Comparison of ENCODE assay signal across 11 cellular contexts in the genomic region with DNA sequence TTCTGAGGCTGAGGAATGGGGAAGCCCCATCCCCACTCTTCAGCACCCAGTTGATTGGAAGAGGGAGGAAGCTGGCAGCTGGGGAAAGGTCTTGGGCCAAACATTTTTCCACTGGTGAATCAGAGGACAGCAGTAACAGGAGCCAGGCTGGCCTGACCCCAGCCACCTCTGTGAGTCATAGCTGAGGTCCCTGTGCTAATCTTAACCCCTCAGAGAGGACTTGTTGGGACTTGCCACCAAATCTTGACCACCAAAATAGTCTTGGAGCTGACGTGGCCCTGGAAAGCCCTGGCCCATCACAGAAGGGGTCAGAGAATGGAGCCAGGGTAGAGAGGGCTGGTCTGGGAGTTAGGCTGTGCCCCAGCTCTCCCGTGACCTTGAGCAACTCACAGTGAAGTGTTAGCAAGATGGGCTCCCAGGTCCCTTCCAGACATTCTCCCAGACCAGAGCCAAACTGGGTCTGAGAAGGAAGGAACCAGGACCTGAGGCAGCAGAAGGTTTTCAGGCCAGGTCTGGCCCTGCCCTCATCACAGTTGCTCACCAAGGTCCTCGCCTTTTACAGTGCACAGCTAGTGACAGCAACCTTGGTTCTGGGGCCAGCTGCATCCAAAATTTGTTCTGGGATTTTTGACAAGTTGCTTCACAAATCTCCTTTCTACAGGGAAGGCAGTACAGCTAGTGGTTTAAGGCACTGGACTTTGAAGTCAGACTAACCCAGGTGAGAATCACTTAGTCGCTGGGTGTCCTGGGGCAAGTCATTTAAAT.
DNase-seq lines count a peak whose midpoint lies in the region; ATAC-seq and TF ChIP-seq lines count a peak whose summit lies in the region.
"Had no signal": no experiment of that assay in that cellular context is flagged by ENCODE, and none has a peak within 500 bp of the region (broad histone marks: within the 10 kb centered on the region; RNA-seq: fewer than 3 reads in every experiment).

No MANE protein-coding gene starts in this region.

- H3K4me3 ChIP-seq in Panc1 (ENCODE audit: low read depth in 2 of 2, low read length in 2 of 2): no peak overlapping the region
- H3K4me3 ChIP-seq in fibroblast of mammary gland (ENCODE audit: control insufficient read depth, low read depth, low read length): no peak overlapping the region
- H3K4me3 ChIP-seq in osteoblast (ENCODE audit: insufficient read depth, low read length): no peak overlapping the region
- no peak overlapping the region for H3K4me3 ChIP-seq in dorsolateral prefrontal cortex

- no peaks in the 10 kb centered on the region for H3K36me3 ChIP-seq in Panc1 (ENCODE audit: control insufficient read depth, insufficient read depth, low read length)
- H3K36me3 ChIP-seq in osteoblast (ENCODE audit: insufficient read depth, low read length): no peaks in the 10 kb centered on the region

- in situ Hi-C loops in Panc1 (cut with HindIII; ENCODE audit: low pct_unique_long_range_greater_than_20kb, low sequenced_read_pairs): no loop called here

- H3K4me1 Mint-ChIP-seq in activated T-cell treated with anti-CD3 and anti-CD28 coated beads, Interleukin-2, amount 50 U/mL, for 4 hours (ENCODE audit: low read depth): no peaks in the 10 kb centered on the region
- H3K4me1 Mint-ChIP-seq: central memory CD8-positive, alpha-beta T cell; memory B cell had no signal

- H3K27ac ChIP-seq in Panc1 (ENCODE audit: low read length): no peak overlapping the region
- H3K27ac ChIP-seq in osteoblast (ENCODE audit: low read depth, low read length): peak overlapping the region; percentile 26
- no peak overlapping the region for H3K27ac ChIP-seq in dorsolateral prefrontal cortex

- no peak for TF ChIP-seq CTCF in Panc1 (IDR thresholded peaks at IDR 0.05)
- TF ChIP-seq CTCF in fibroblast of mammary gland (conservative IDR thresholded peaks at IDR 0.05; ENCODE audit: control insufficient read depth, insufficient read depth, low read depth, low read length): no peak
- TF ChIP-seq CTCF in osteoblast (IDR thresholded peaks at IDR 0.05; ENCODE audit: extremely low read depth, low read depth, low read length): no peak
- no peak for TF ChIP-seq CTCF in dorsolateral prefrontal cortex (IDR thresholded peaks at IDR 0.05 in 54 of 56, conservative IDR thresholded peaks at IDR 0.05 in 2 of 56; ENCODE audit: low read depth in 1 of 56, partially characterized antibody in 56 of 56)

- ATAC-seq in Panc1: peak; percentile 52; the same call in 1 of the 2 replicates
- no peak for ATAC-seq in activated T-cell treated with anti-CD3 and anti-CD28 coated beads, Interleukin-2, amount 50 U/mL, for 4 hours

- no peak overlapping the region for H3K4me2 ChIP-seq in osteoblast (ENCODE audit: insufficient read depth, low read length)

- H3K9me3 Mint-ChIP-seq in activated T-cell treated with anti-CD3 and anti-CD28 coated beads, Interleukin-2, amount 50 U/mL, for 4 hours: no peaks in the 10 kb centered on the region
- H3K9me3 Mint-ChIP-seq: central memory CD8-positive, alpha-beta T cell; memory B cell had no signal

- no peaks in the 10 kb centered on the region for H3K9me3 ChIP-seq in Panc1 (ENCODE audit: control insufficient read depth, insufficient read depth, low read depth, low read length)
- H3K9me3 ChIP-seq in osteoblast (ENCODE audit: low read depth, low read length): peaks cover 7% of the 10 kb centered on the region

- intact Hi-C loops in Panc1 (cut with micrococcal nuclease; ENCODE audit: unreplicated experiment) (no loop called here), dorsolateral prefrontal cortex (cut with DNase I) (no loop called here)

- no peaks in the 10 kb centered on the region for H3K36me3 Mint-ChIP-seq in activated T-cell treated with anti-CD3 and anti-CD28 coated beads, Interleukin-2, amount 50 U/mL, for 4 hours (ENCODE audit: insufficient read depth)
- H3K36me3 Mint-ChIP-seq: memory B cell had no signal

- H3K79me2 ChIP-seq in osteoblast (ENCODE audit: insufficient read depth, low read length): no peaks in the 10 kb centered on the region

- CTCF ChIA-PET in Panc1 (lab: Charles Lee): interaction anchor here (0.6 to 0.7 kb wide), 3 partner anchors 81 to 790 kb away, joined by 3 to 4 read pairs (median 3); no protein-coding TSS in a partner anchor

- DNase-seq in EH (ENCODE audit: low read depth): peak; percentile 93
- no peak for DNase-seq in Panc1 (ENCODE audit: low read depth, low spot score)
- DNase-seq in fibroblast of mammary gland (ENCODE audit: low read depth): peak; percentile 84
- peak; percentile 94 for DNase-seq in osteoblast (ENCODE audit: insufficient read length, low spot score, missing footprints)
- no peak for DNase-seq in dorsolateral prefrontal cortex
- no peak for DNase-seq in activated T-cell treated with anti-CD3 and anti-CD28 coated beads, Interleukin-2, amount 50 U/mL, for 4 hours
- no peak for DNase-seq in NCI-H82 (lab: John Stamatoyannopoulos, UW)
- no peak for DNase-seq in activated CD8-positive, alpha-beta memory T cell treated with anti-CD3 and anti-CD28 coated beads for 24 hours
- DNase-seq: activated CD4-positive, alpha-beta T cell treated with anti-CD3 and anti-CD28 coated beads for 1 hour had no signal

- no peak overlapping the region for H2AFZ ChIP-seq in osteoblast (ENCODE audit: low read length)

- no TSS peak for BruUV-seq in Panc1 (replicated peaks; lab: Mats Ljungman, UMichigan)

- POLR2A ChIA-PET in Panc1 (lab: Charles Lee): no interaction called here

- H3K4me3 Mint-ChIP-seq in activated T-cell treated with anti-CD3 and anti-CD28 coated beads, Interleukin-2, amount 50 U/mL, for 4 hours: no peak overlapping the region
- H3K4me3 Mint-ChIP-seq: central memory CD8-positive, alpha-beta T cell; memory B cell had no signal

- H3K27me3 Mint-ChIP-seq in activated T-cell treated with anti-CD3 and anti-CD28 coated beads, Interleukin-2, amount 50 U/mL, for 4 hours (ENCODE audit: low read depth): peaks cover 2% of the 10 kb centered on the region

- H3K4me1 ChIP-seq in Panc1 (ENCODE audit: control insufficient read depth, insufficient read depth, low read length) (no peaks in the 10 kb centered on the region; the same call in 1 of the 2 replicates), osteoblast (ENCODE audit: insufficient read depth, low read length) (peaks cover 44% of the 10 kb centered on the region)

- H4K20me1 ChIP-seq in osteoblast (ENCODE audit: insufficient read depth, low read length): no peaks in the 10 kb centered on the region

- no peaks in the 10 kb centered on the region for H3K27me3 ChIP-seq in Panc1 (ENCODE audit: control insufficient read depth, insufficient read depth, low read length)
- no peaks in the 10 kb centered on the region for H3K27me3 ChIP-seq in osteoblast (ENCODE audit: insufficient read depth, low read length)
- H3K27me3 ChIP-seq in dorsolateral prefrontal cortex: no peaks in the 10 kb centered on the region

Comparison
In these comparisons a context has a peak if more than half of its experiments do, and no peak if none do; other contexts are left out.
1. DNase-seq: peak in EH (single experiment), fibroblast of mammary gland (single experiment) and osteoblast (single experiment); none in Panc1 (single experiment), dorsolateral prefrontal cortex (0 of 10), activated T-cell treated with anti-CD3 and anti-CD28 coated beads, Interleukin-2, amount 50 U/mL, for 4 hours (single experiment), NCI-H82 (single experiment) and activated CD8-positive, alpha-beta memory T cell treated with anti-CD3 and anti-CD28 coated beads for 24 hours (single experiment).